Comparison of ENCODE assay signal across 32 cellular contexts in genomic region chr9:27003406-27004147, GRCh38. TPM values are rescaled to one million over a fixed set of nuclear protein-coding genes. Genes with fewer than 3 reads are reported as not detected.
DNase-seq lines count a peak whose midpoint lies in the region; ATAC-seq and TF ChIP-seq lines count a peak whose summit lies in the region.
"Had no signal": no experiment of that assay in that cellular context is flagged by ENCODE, and none has a peak within 500 bp of the region (broad histone marks: within the 10 kb centered on the region; RNA-seq: fewer than 3 reads in every experiment).

No MANE protein-coding gene starts in this region.

- H3K4me3 Mint-ChIP-seq in CD8-positive, alpha-beta memory T cell = no peak overlapping the region
- H3K4me3 Mint-ChIP-seq in glutamatergic neuron (ENCODE audit: unreplicated experiment) = no peak overlapping the region
- H3K4me3 Mint-ChIP-seq: naive B cell had no signal

- 37 to 48% methylated on average over 3 of the region's 3 CpGs for WGBS in thyroid gland, 2 donors

- POLR2A ChIA-PET in CD8-positive, alpha-beta memory T cell (lab: Charles Lee) = no interaction called here

- peak overlapping the region in 1 of 2 donors; percentile 57 for H3K9ac ChIP-seq in duodenal mucosa (ENCODE audit: low read depth in 1 of 2, low read length in 2 of 2)
- H3K9ac ChIP-seq: BLaER1, GM23248 had no signal

- no peak for TF ChIP-seq POLR2A in thyroid gland (IDR thresholded peaks at IDR 0.05)

- H3K36me3 ChIP-seq in duodenal mucosa (ENCODE audit: control insufficient read depth in 1 of 2, insufficient read depth in 2 of 2, low read length in 2 of 2) (no peaks in the 10 kb centered on the region), mucosa of descending colon (ENCODE audit: low read depth) (no peaks in the 10 kb centered on the region), thyroid gland (no peaks in the 10 kb centered on the region)
- H3K36me3 ChIP-seq in CD8-positive, alpha-beta memory T cell (ENCODE audit: insufficient read depth, low read length) = no peaks in the 10 kb centered on the region
- H3K36me3 ChIP-seq: BLaER1, MG63 had no signal

- H3K9me3 ChIP-seq in duodenal mucosa (ENCODE audit: control insufficient read depth in 1 of 2, low read length in 2 of 2) (no peaks in the 10 kb centered on the region), mucosa of descending colon (no peaks in the 10 kb centered on the region), thyroid gland (no peaks in the 10 kb centered on the region)
- no peaks in the 10 kb centered on the region for H3K9me3 ChIP-seq in CD8-positive, alpha-beta memory T cell (ENCODE audit: low read length)
- H3K9me3 ChIP-seq: BLaER1, MG63, spleen had no signal

- no peak for TF ChIP-seq CTCF in mucosa of descending colon (IDR thresholded peaks at IDR 0.05)
- no peak for TF ChIP-seq CTCF in thyroid gland (IDR thresholded peaks at IDR 0.05)
- TF ChIP-seq CTCF in glutamatergic neuron (IDR thresholded peaks at IDR 0.05; ENCODE audit: partially characterized antibody, unreplicated experiment) = no peak

- CTCF ChIA-PET in CD8-positive, alpha-beta memory T cell (lab: Charles Lee) = interaction anchor here (1.4 kb wide), 1 partner anchor 19 kb away, joined by 3 read pairs; no protein-coding TSS in a partner anchor

- H3K27me3 Mint-ChIP-seq in CD8-positive, alpha-beta memory T cell = no peaks in the 10 kb centered on the region
- no peaks in the 10 kb centered on the region for H3K27me3 Mint-ChIP-seq in glutamatergic neuron (ENCODE audit: unreplicated experiment)
- H3K27me3 Mint-ChIP-seq: brain, naive B cell had no signal

- H3K4me3 ChIP-seq in duodenal mucosa (ENCODE audit: low read depth in 1 of 2, low read length in 2 of 2) = peak overlapping the region; percentile 66 to 75
- H3K4me3 ChIP-seq in mucosa of descending colon = no peak overlapping the region
- no peak overlapping the region for H3K4me3 ChIP-seq in thyroid gland (replicated peaks in 1 of 3)
- H3K4me3 ChIP-seq in CD8-positive, alpha-beta memory T cell (ENCODE audit: low read length) = no peak overlapping the region
- H3K4me3 ChIP-seq: BLaER1, GM23248, MG63, spleen had no signal

- no peaks in the 10 kb centered on the region for H3K9me3 Mint-ChIP-seq in CD8-positive, alpha-beta memory T cell
- peaks cover 1% of the 10 kb centered on the region for H3K9me3 Mint-ChIP-seq in glutamatergic neuron (ENCODE audit: unreplicated experiment)
- H3K9me3 Mint-ChIP-seq: brain had no signal

- H3K4me1 Mint-ChIP-seq in CD8-positive, alpha-beta memory T cell = no peaks in the 10 kb centered on the region
- H3K4me1 Mint-ChIP-seq in glutamatergic neuron (ENCODE audit: low read depth, unreplicated experiment) = no peaks in the 10 kb centered on the region
- H3K4me1 Mint-ChIP-seq: brain had no signal

- H3K27me3 ChIP-seq in duodenal mucosa (ENCODE audit: control insufficient read depth in 1 of 2, insufficient read depth in 2 of 2, low read length in 2 of 2) = no peaks in the 10 kb centered on the region
- no peaks in the 10 kb centered on the region for H3K27me3 ChIP-seq in thyroid gland
- no peaks in the 10 kb centered on the region for H3K27me3 ChIP-seq in CD8-positive, alpha-beta memory T cell (ENCODE audit: insufficient read depth, low read length, poor library complexity, severe bottlenecking)
- H3K27me3 ChIP-seq: BLaER1, MG63, spleen had no signal

- H3K27ac ChIP-seq in duodenal mucosa (ENCODE audit: low read depth, low read length) = no peak overlapping the region
- peak overlapping the region; percentile 18 to 56 (median 51) for H3K27ac ChIP-seq in thyroid gland
- no peak overlapping the region for H3K27ac ChIP-seq in CD8-positive, alpha-beta memory T cell (ENCODE audit: low read depth, low read length)
- H3K27ac ChIP-seq: BLaER1, GM23248, spleen had no signal

- H3K4me1 ChIP-seq in duodenal mucosa (ENCODE audit: control insufficient read depth in 1 of 2, insufficient read depth in 2 of 2, low read length in 2 of 2) (peaks cover 5 to 10% of the 10 kb centered on the region in 2 donors), mucosa of descending colon (ENCODE audit: low read depth) (peaks cover 8% of the 10 kb centered on the region), thyroid gland (peaks cover 8% of the 10 kb centered on the region in 2 donors)
- no peaks in the 10 kb centered on the region for H3K4me1 ChIP-seq in CD8-positive, alpha-beta memory T cell (ENCODE audit: insufficient read depth, low read length)
- H3K4me1 ChIP-seq: BLaER1, spleen had no signal

- peaks cover 0 to 4% (median 4%) of the 10 kb centered on the region in 3 donors for H3K36me3 Mint-ChIP-seq in CD8-positive, alpha-beta memory T cell
- H3K36me3 Mint-ChIP-seq in glutamatergic neuron (ENCODE audit: unreplicated experiment) = no peaks in the 10 kb centered on the region

- intact Hi-C loops in mucosa of descending colon (cut with DNase I, micrococcal nuclease) (no loop called here), thyroid gland (cut with DNase I) (no loop called here), posterior cingulate gyrus (cut with DNase I) (no loop called here)

- ATAC-seq in GM18909 (IDR thresholded peaks at IDR 0.05; ENCODE audit: poor library complexity, unreplicated experiment) = peak; percentile 60
- ATAC-seq in mucosa of descending colon = peak; percentile 78
- ATAC-seq in HG03159 (IDR thresholded peaks at IDR 0.05; ENCODE audit: unreplicated experiment) = no peak
- ATAC-seq: left cardiac atrium had no signal

- peak in 2 of 3 donors; percentile 23 to 47 for DNase-seq in mucosa of descending colon
- DNase-seq in thyroid gland = peak in 1 of 2 donors; percentile 37
- DNase-seq in posterior cingulate gyrus = no peak
- no peak for DNase-seq in CD8-positive, alpha-beta memory T cell
- DNase-seq in glutamatergic neuron = no peak
- DNase-seq: activated CD4-positive, alpha-beta T cell treated with anti-CD3 and anti-CD28 coated beads, Interleukin-2, amount 50 U/mL, for 4 hours; activated naive CD4-positive, alpha-beta T cell treated with Interleukin-2 at 50 U/mL for 16 hours; DMS79 treated with DMSO at 0.1 percent for 48 hours; GF-D8; GM23248; KG1; left cardiac atrium; MG63; naive B cell; NCI-H1105 treated with DMSO at 0.1 percent for 48 hours; NCI-H2029; NCI-H526; retina; SHP77 treated with DMSO at 0.1 percent for 48 hours; spleen; T1000 had no signal

- H3K27ac Mint-ChIP-seq in CD8-positive, alpha-beta memory T cell = peak overlapping the region in 1 of 8 donors; percentile 62
- H3K27ac Mint-ChIP-seq in glutamatergic neuron (ENCODE audit: unreplicated experiment) = no peak overlapping the region

RNA-seq across cellular contexts. Expression of gene LRRC19, which starts 1.9 kb away (rescaled TPM):
- total RNA-seq in mucosa of descending colon (100 to 1,000 TPM in 1 of 3 donors, 10 to 100 TPM in 2; 45.1 to 120 (median 96.9) TPM), thyroid gland (not detected), glutamatergic neuron (ENCODE audit: unreplicated experiment) (not detected)
- not detected for total RNA-seq in CD8-positive, alpha-beta memory T cell
- 0.10 TPM for polyA plus RNA-seq in CD8-positive, alpha-beta memory T cell
- total RNA-seq: cerebellum, GM23248, left cardiac atrium, mesenteric fat pad, omental fat pad, spleen had no signal
- polyA plus RNA-seq: adipose tissue, AG04450, spleen, urinary bladder had no signal

RNA-seq across cellular contexts. Expression of gene IFT74, which starts 47.4 kb away (rescaled TPM):
- total RNA-seq in mucosa of descending colon (10 to 100 TPM; 16.6 to 18.2 (median 17.3) TPM), thyroid gland (10 to 100 TPM; 23.0 to 40.0 (median 29.9) TPM), glutamatergic neuron (ENCODE audit: unreplicated experiment) (6.0 TPM)
- total RNA-seq in CD8-positive, alpha-beta memory T cell = 10 to 100 TPM; 10.4 TPM
- polyA plus RNA-seq in CD8-positive, alpha-beta memory T cell = 7.5 TPM

RNA-seq across cellular contexts. Expression of gene PLAA, which starts 56.5 kb away (rescaled TPM):
- 10 to 100 TPM; 24.8 to 28.4 (median 27.8) TPM for total RNA-seq in mucosa of descending colon
- total RNA-seq in thyroid gland = 10 to 100 TPM; 25.7 to 35.8 (median 32.4) TPM
- total RNA-seq in CD8-positive, alpha-beta memory T cell = 10 to 100 TPM; 39.2 to 41.8 TPM
- polyA plus RNA-seq in CD8-positive, alpha-beta memory T cell = 18.7 TPM
- total RNA-seq in glutamatergic neuron (ENCODE audit: unreplicated experiment) = 53.4 TPM

Comparison
In these comparisons a context has a peak if more than half of its experiments do, and no peak if none do; other contexts are left out.
1. H3K27ac ChIP-seq: peak in thyroid gland (3 of 3); none in duodenal mucosa (single experiment) and CD8-positive, alpha-beta memory T cell (single experiment).
2. H3K4me3 ChIP-seq: peak in duodenal mucosa (2 of 2); none in mucosa of descending colon (single experiment), thyroid gland (0 of 3) and CD8-positive, alpha-beta memory T cell (single experiment).
3. DNase-seq: peak in mucosa of descending colon (2 of 3); none in posterior cingulate gyrus (0 of 10), CD8-positive, alpha-beta memory T cell (0 of 5) and glutamatergic neuron (single experiment).
4. RNA of gene LRRC19, which starts 1.9 kb away (total RNA-seq): 45.1 to 120 TPM in mucosa of descending colon; not detected in thyroid gland, not detected in CD8-positive, alpha-beta memory T cell and not detected in glutamatergic neuron (single experiment); every median in the first group is over 10 times any median in the second.